1 cellular context compared by ENCODE assay signal in the genomic region with DNA sequence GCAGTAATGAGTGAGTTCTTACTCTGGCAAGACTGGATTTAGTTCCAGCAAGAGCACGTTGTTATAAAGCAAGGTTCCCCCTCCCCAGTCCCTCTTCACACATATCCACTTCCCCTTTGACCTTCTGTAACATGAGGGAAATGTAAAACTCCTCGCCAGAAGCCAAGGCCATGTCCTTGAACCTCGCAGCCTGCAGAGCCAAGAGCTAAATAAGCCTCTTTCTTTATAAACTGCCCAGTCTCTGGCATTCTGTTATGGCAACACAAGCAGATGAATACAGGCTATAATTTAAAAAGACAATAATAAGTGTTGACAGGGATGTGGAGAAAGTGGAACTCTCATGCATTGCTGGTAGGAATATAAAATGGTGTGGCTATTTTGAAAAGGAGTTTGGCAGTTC.
TF ChIP-seq lines count a peak whose summit lies in the region.

No MANE protein-coding gene starts in this region.

TF ChIP-seq in HepG2, 621 proteins besides CTCF, POLR2A, EP300 and RAD21 (continued from another document and continues in another):
- TF ChIP-seq ZNF431 (CRISPR knock-in tag; IDR thresholded peaks at IDR 0.05; ENCODE audit: borderline replicate concordance, low read depth) (no peak), ZNF530 (CRISPR knock-in tag; IDR thresholded peaks at IDR 0.05; ENCODE audit: low read depth) (no peak), ZNF720 (CRISPR knock-in tag; IDR thresholded peaks at IDR 0.05) (no peak), RARA (CRISPR knock-in tag; IDR thresholded peaks at IDR 0.05) (peak; percentile 74), ZNF564 (CRISPR knock-in tag; IDR thresholded peaks at IDR 0.05) (peak; percentile 99), KMT2A (CRISPR knock-in tag; IDR thresholded peaks at IDR 0.05) (peak; percentile 56; the same call in 1 of the 2 replicates), SAP130 (CRISPR knock-in tag; IDR thresholded peaks at IDR 0.05; ENCODE audit: low read depth) (peak; percentile 54), ERF (CRISPR knock-in tag; IDR thresholded peaks at IDR 0.05) (no peak), U2AF2 (IDR thresholded peaks at IDR 0.05; ENCODE audit: low read depth, low read length) (no peak), TRIM24 (CRISPR knock-in tag; IDR thresholded peaks at IDR 0.05) (0 out of 2 replicates have a peak, but pooled peaks have one; percentile 35), GLI4 (CRISPR knock-in tag; IDR thresholded peaks at IDR 0.05; ENCODE audit: borderline replicate concordance) (no peak), IRF2 (CRISPR knock-in tag; IDR thresholded peaks at IDR 0.05) (peak; percentile 56), ZSCAN12 (CRISPR knock-in tag; IDR thresholded peaks at IDR 0.05) (no peak), MIER3 (CRISPR knock-in tag; IDR thresholded peaks at IDR 0.05; ENCODE audit: borderline replicate concordance) (peak; percentile 40; the same call in 1 of the 2 replicates), POGZ (CRISPR knock-in tag; IDR thresholded peaks at IDR 0.05) (peak; percentile 96), FOXP1 (IDR thresholded peaks at IDR 0.05) (no peak), FOXP1 (CRISPR knock-in tag; IDR thresholded peaks at IDR 0.05) (peak; percentile 50; the same call in 1 of the 2 replicates), NR2F6 (IDR thresholded peaks at IDR 0.05) (peak; percentile 93), NR2F6 (CRISPR knock-in tag; IDR thresholded peaks at IDR 0.05) (peak; percentile 96), RFX1 (IDR thresholded peaks at IDR 0.05) (peak; percentile 15; the same call in 1 of the 2 replicates), ZMYM3 (CRISPR knock-in tag; IDR thresholded peaks at IDR 0.05) (peak; percentile 67; the same call in 1 of the 2 replicates), ELF4 (CRISPR knock-in tag; IDR thresholded peaks at IDR 0.05; ENCODE audit: borderline replicate concordance) (no peak), ZKSCAN5 (CRISPR knock-in tag; IDR thresholded peaks at IDR 0.05) (no peak)
- TF ChIP-seq, protein P1, sequence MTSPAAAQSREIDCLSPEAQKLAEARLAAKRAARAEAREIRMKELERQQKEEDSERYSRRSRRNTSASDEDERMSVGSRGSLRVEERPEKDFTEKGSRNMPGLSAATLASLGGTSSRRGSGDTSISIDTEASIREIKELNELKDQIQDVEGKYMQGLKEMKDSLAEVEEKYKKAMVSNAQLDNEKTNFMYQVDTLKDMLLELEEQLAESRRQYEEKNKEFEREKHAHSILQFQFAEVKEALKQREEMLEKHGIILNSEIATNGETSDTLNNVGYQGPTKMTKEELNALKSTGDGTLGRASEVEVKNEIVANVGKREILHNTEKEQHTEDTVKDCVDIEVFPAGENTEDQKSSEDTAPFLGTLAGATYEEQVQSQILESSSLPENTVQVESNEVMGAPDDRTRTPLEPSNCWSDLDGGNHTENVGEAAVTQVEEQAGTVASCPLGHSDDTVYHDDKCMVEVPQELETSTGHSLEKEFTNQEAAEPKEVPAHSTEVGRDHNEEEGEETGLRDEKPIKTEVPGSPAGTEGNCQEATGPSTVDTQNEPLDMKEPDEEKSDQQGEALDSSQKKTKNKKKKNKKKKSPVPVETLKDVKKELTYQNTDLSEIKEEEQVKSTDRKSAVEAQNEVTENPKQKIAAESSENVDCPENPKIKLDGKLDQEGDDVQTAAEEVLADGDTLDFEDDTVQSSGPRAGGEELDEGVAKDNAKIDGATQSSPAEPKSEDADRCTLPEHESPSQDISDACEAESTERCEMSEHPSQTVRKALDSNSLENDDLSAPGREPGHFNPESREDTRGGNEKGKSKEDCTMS (CRISPR knock-in tag; conservative IDR thresholded peaks at IDR 0.05) = no peak
- TF ChIP-seq, protein P2, sequence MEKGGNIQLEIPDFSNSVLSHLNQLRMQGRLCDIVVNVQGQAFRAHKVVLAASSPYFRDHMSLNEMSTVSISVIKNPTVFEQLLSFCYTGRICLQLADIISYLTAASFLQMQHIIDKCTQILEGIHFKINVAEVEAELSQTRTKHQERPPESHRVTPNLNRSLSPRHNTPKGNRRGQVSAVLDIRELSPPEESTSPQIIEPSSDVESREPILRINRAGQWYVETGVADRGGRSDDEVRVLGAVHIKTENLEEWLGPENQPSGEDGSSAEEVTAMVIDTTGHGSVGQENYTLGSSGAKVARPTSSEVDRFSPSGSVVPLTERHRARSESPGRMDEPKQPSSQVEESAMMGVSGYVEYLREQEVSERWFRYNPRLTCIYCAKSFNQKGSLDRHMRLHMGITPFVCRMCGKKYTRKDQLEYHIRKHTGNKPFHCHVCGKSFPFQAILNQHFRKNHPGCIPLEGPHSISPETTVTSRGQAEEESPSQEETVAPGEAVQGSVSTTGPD (CRISPR knock-in tag; IDR thresholded peaks at IDR 0.05) = peak; percentile 63; the same call in 1 of the 2 replicates
- TF ChIP-seq, protein P3, sequence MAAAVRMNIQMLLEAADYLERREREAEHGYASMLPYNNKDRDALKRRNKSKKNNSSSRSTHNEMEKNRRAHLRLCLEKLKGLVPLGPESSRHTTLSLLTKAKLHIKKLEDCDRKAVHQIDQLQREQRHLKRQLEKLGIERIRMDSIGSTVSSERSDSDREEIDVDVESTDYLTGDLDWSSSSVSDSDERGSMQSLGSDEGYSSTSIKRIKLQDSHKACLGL (CRISPR knock-in tag; IDR thresholded peaks at IDR 0.05) = no peak
- TF ChIP-seq, protein P4, sequence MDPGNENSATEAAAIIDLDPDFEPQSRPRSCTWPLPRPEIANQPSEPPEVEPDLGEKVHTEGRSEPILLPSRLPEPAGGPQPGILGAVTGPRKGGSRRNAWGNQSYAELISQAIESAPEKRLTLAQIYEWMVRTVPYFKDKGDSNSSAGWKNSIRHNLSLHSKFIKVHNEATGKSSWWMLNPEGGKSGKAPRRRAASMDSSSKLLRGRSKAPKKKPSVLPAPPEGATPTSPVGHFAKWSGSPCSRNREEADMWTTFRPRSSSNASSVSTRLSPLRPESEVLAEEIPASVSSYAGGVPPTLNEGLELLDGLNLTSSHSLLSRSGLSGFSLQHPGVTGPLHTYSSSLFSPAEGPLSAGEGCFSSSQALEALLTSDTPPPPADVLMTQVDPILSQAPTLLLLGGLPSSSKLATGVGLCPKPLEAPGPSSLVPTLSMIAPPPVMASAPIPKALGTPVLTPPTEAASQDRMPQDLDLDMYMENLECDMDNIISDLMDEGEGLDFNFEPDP (CRISPR knock-in tag; conservative IDR thresholded peaks at IDR 0.05) = no peak
- TF ChIP-seq, protein P5, sequence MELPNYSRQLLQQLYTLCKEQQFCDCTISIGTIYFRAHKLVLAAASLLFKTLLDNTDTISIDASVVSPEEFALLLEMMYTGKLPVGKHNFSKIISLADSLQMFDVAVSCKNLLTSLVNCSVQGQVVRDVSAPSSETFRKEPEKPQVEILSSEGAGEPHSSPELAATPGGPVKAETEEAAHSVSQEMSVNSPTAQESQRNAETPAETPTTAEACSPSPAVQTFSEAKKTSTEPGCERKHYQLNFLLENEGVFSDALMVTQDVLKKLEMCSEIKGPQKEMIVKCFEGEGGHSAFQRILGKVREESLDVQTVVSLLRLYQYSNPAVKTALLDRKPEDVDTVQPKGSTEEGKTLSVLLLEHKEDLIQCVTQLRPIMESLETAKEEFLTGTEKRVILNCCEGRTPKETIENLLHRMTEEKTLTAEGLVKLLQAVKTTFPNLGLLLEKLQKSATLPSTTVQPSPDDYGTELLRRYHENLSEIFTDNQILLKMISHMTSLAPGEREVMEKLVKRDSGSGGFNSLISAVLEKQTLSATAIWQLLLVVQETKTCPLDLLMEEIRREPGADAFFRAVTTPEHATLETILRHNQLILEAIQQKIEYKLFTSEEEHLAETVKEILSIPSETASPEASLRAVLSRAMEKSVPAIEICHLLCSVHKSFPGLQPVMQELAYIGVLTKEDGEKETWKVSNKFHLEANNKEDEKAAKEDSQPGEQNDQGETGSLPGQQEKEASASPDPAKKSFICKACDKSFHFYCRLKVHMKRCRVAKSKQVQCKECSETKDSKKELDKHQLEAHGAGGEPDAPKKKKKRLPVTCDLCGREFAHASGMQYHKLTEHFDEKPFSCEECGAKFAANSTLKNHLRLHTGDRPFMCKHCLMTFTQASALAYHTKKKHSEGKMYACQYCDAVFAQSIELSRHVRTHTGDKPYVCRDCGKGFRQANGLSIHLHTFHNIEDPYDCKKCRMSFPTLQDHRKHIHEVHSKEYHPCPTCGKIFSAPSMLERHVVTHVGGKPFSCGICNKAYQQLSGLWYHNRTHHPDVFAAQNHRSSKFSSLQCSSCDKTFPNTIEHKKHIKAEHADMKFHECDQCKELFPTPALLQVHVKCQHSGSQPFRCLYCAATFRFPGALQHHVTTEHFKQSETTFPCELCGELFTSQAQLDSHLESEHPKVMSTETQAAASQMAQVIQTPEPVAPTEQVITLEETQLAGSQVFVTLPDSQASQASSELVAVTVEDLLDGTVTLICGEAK (IDR thresholded peaks at IDR 0.05) = no peak
- TF ChIP-seq, protein P5 (CRISPR knock-in tag; IDR thresholded peaks at IDR 0.05) = no peak
- TF ChIP-seq, protein P6, sequence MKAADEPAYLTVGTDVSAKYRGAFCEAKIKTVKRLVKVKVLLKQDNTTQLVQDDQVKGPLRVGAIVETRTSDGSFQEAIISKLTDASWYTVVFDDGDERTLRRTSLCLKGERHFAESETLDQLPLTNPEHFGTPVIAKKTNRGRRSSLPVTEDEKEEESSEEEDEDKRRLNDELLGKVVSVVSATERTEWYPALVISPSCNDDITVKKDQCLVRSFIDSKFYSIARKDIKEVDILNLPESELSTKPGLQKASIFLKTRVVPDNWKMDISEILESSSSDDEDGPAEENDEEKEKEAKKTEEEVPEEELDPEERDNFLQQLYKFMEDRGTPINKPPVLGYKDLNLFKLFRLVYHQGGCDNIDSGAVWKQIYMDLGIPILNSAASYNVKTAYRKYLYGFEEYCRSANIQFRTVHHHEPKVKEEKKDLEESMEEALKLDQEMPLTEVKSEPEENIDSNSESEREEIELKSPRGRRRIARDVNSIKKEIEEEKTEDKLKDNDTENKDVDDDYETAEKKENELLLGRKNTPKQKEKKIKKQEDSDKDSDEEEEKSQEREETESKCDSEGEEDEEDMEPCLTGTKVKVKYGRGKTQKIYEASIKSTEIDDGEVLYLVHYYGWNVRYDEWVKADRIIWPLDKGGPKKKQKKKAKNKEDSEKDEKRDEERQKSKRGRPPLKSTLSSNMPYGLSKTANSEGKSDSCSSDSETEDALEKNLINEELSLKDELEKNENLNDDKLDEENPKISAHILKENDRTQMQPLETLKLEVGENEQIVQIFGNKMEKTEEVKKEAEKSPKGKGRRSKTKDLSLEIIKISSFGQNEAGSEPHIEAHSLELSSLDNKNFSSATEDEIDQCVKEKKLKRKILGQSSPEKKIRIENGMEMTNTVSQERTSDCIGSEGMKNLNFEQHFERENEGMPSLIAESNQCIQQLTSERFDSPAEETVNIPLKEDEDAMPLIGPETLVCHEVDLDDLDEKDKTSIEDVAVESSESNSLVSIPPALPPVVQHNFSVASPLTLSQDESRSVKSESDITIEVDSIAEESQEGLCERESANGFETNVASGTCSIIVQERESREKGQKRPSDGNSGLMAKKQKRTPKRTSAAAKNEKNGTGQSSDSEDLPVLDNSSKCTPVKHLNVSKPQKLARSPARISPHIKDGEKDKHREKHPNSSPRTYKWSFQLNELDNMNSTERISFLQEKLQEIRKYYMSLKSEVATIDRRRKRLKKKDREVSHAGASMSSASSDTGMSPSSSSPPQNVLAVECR (CRISPR knock-in tag; IDR thresholded peaks at IDR 0.05; ENCODE audit: borderline replicate concordance) = peak; percentile 39; the same call in 1 of the 2 replicates
- TF ChIP-seq, protein P7, sequence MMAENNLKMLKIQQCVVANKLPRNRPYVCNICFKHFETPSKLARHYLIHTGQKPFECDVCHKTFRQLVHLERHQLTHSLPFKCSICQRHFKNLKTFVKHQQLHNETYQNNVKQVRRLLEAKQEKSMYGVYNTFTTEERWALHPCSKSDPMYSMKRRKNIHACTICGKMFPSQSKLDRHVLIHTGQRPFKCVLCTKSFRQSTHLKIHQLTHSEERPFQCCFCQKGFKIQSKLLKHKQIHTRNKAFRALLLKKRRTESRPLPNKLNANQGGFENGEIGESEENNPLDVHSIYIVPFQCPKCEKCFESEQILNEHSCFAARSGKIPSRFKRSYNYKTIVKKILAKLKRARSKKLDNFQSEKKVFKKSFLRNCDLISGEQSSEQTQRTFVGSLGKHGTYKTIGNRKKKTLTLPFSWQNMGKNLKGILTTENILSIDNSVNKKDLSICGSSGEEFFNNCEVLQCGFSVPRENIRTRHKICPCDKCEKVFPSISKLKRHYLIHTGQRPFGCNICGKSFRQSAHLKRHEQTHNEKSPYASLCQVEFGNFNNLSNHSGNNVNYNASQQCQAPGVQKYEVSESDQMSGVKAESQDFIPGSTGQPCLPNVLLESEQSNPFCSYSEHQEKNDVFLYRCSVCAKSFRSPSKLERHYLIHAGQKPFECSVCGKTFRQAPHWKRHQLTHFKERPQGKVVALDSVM (CRISPR knock-in tag; IDR thresholded peaks at IDR 0.05) = no peak
- TF ChIP-seq, protein P8, sequence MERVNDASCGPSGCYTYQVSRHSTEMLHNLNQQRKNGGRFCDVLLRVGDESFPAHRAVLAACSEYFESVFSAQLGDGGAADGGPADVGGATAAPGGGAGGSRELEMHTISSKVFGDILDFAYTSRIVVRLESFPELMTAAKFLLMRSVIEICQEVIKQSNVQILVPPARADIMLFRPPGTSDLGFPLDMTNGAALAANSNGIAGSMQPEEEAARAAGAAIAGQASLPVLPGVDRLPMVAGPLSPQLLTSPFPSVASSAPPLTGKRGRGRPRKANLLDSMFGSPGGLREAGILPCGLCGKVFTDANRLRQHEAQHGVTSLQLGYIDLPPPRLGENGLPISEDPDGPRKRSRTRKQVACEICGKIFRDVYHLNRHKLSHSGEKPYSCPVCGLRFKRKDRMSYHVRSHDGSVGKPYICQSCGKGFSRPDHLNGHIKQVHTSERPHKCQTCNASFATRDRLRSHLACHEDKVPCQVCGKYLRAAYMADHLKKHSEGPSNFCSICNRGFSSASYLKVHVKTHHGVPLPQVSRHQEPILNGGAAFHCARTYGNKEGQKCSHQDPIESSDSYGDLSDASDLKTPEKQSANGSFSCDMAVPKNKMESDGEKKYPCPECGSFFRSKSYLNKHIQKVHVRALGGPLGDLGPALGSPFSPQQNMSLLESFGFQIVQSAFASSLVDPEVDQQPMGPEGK (CRISPR knock-in tag; IDR thresholded peaks at IDR 0.05) = peak; percentile 46; the same call in 1 of the 2 replicates
